Comparison of ENCODE assay signal across 24 cellular contexts in the genomic region with DNA sequence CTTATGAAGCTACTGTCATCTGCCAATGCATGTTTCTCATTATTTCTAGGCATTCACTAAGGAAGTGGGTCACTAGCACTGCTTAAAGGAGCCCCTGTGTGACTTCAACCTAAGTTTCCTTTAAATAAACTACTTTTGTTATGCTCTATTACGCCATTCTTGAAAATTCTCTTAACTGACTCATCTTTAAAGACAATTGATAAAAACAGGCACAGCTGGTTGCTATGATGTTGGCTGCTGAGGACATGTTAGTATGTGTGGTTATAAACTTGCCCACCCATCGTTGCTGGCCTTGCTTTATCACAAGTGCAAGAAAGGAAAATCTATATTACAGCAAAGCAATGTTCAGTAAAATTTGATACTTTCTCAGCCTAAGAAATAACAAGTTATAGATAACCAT.
"Had no signal": no experiment of that assay in that cellular context is flagged by ENCODE, and none has a peak within 500 bp of the region (broad histone marks: within the 10 kb centered on the region; RNA-seq: fewer than 3 reads in every experiment).

No MANE protein-coding gene starts in this region.

- DNase-seq: activated CD4-positive, alpha-beta T cell treated with anti-CD3 and anti-CD28 coated beads for 1 hour; activated CD4-positive, alpha-beta T cell treated with anti-CD3 and anti-CD28 coated beads, Interleukin-2, amount 50 U/mL, for 1 hour; activated CD8-positive, alpha-beta T cell treated with anti-CD3 and anti-CD28 coated beads, Interleukin-2, amount 10 ng/mL, durations not matched to agents 7 days and 5 days; activated naive CD4-positive, alpha-beta T cell; activated naive CD8-positive, alpha-beta T cell treated with anti-CD3 and anti-CD28 coated beads for 36 hours; activated T-cell treated with anti-CD3 and anti-CD28 coated beads, Interleukin-2, amount 50 U/mL, for 1 hour; amniotic stem cell; cortex of kidney; glutamatergic neuron; immature natural killer cell; kidney glomerular epithelial cell; left lung; natural killer cell; pancreas; psoas muscle; spleen; stimulated activated CD4-positive, alpha-beta T cell treated with anti-CD3 and anti-CD28 coated beads, Interleukin-4, amount 100 ng/mL, for 1 hour; stimulated activated naive CD4-positive, alpha-beta T cell; T-cell; upper lobe of right lung; WERI-Rb-1 had no signal

- ATAC-seq: activated CD8-positive, alpha-beta T cell treated with anti-CD3 and anti-CD28 coated beads, Interleukin-2, amount 10 ng/mL, durations not matched to agents 7 days and 5 days; left lung; natural killer cell; pancreas; psoas muscle; T-cell; upper lobe of right lung had no signal

- H3K27ac Mint-ChIP-seq: activated CD8-positive, alpha-beta T cell treated with anti-CD3 and anti-CD28 coated beads, Interleukin-2, amount 10 ng/mL, durations not matched to agents 7 days and 5 days; activated naive CD8-positive, alpha-beta T cell treated with anti-CD3 and anti-CD28 coated beads for 36 hours; activated T-helper 2 cell treated with anti-CD3 and anti-CD28 coated beads, Interferon-gamma antibody, Interleukin-2, Interleukin-4, amounts not matched to agents 10 μg/mL and 5 μg/mL and 100 μg/mL, durations not matched to agents 14 hours and 24 hours and 36 hours; immature natural killer cell; mesothelial cell of epicardium; natural killer cell; T-cell; T-helper 2 cell treated with Interferon-gamma antibody and Interleukin-4, amounts not matched to agents 5 μg/mL and 100 μg/mL, for 36 hours had no signal

- H3K4me3 Mint-ChIP-seq: activated CD8-positive, alpha-beta T cell treated with anti-CD3 and anti-CD28 coated beads, Interleukin-2, amount 10 ng/mL, durations not matched to agents 7 days and 5 days; activated naive CD8-positive, alpha-beta T cell treated with anti-CD3 and anti-CD28 coated beads for 36 hours; immature natural killer cell; mesothelial cell of epicardium; natural killer cell; T-cell; T-helper 2 cell treated with Interferon-gamma antibody and Interleukin-4, amounts not matched to agents 5 μg/mL and 100 μg/mL, for 36 hours had no signal

- H3K4me1 Mint-ChIP-seq: activated naive CD8-positive, alpha-beta T cell treated with anti-CD3 and anti-CD28 coated beads for 36 hours; immature natural killer cell; mesothelial cell of epicardium; natural killer cell; T-cell had no signal

- H3K27me3 Mint-ChIP-seq: activated naive CD8-positive, alpha-beta T cell treated with anti-CD3 and anti-CD28 coated beads for 36 hours; T-cell had no signal

- H3K36me3 Mint-ChIP-seq: activated naive CD8-positive, alpha-beta T cell treated with anti-CD3 and anti-CD28 coated beads for 36 hours; immature natural killer cell; mesothelial cell of epicardium; T-cell had no signal
